Comparison of ENCODE assay signal across 8 cellular contexts in genomic region chr2:17148298-17149228, GRCh38.
DNase-seq lines count a peak whose midpoint lies in the region; ATAC-seq and TF ChIP-seq lines count a peak whose summit lies in the region.

No MANE protein-coding gene starts in this region.

- TF ChIP-seq POLR2A in NB4 (IDR thresholded peaks at IDR 0.05; ENCODE audit: extremely low read depth, insufficient read length) (no peak), vagina (IDR thresholded peaks at IDR 0.05) (no peak)

- ATAC-seq in GM18861 (IDR thresholded peaks at IDR 0.05; ENCODE audit: unreplicated experiment) (peak; percentile 40), omental fat pad (ENCODE audit: low FRiP score) (peak; percentile 37), HG03097 (IDR thresholded peaks at IDR 0.05; ENCODE audit: low FRiP score, unreplicated experiment) (no peak)

- no peak overlapping the region for H3K27ac ChIP-seq in vagina

- DNase-seq in NB4 (ENCODE audit: low read depth) (peak; percentile 34), cerebellar cortex (ENCODE audit: low spot score) (peak; percentile 10), omental fat pad (ENCODE audit: low spot score) (no peak), SW 1271 (lab: John Stamatoyannopoulos, UW) (no peak), vagina (ENCODE audit: extremely low spot score in 2 of 2) (no peak)
- DNase-seq in activated CD4-positive, alpha-beta T cell treated with anti-CD3 and anti-CD28 coated beads for 4 hours: no peak

- H3K27me3 ChIP-seq in vagina: no peaks in the 10 kb centered on the region

- intact Hi-C loops in vagina (cut with DNase I): no loop called here

- no peaks in the 10 kb centered on the region for H3K9me3 ChIP-seq in vagina

- no peaks in the 10 kb centered on the region for H3K36me3 ChIP-seq in vagina

- H3K4me3 ChIP-seq in NB4 (ENCODE audit: low read depth, low read length) (no peak overlapping the region), vagina (no peak overlapping the region)

- H3K4me1 ChIP-seq in vagina: no peaks in the 10 kb centered on the region

- TF ChIP-seq CTCF in NB4 (IDR thresholded peaks at IDR 0.05; ENCODE audit: low read depth, low read length) (peak; percentile 58), omental fat pad (IDR thresholded peaks at IDR 0.05) (no peak), vagina (IDR thresholded peaks at IDR 0.05) (no peak)

Comparison
In these comparisons a context has a peak if more than half of its experiments do, and no peak if none do; other contexts are left out.
1. DNase-seq: peak in NB4 (single experiment) and cerebellar cortex (single experiment); none in omental fat pad (single experiment), activated CD4-positive, alpha-beta T cell treated with anti-CD3 and anti-CD28 coated beads for 4 hours (0 of 2), SW 1271 (0 of 2) and vagina (0 of 2).